18 cellular contexts compared by ENCODE assay signal in the genomic region with DNA sequence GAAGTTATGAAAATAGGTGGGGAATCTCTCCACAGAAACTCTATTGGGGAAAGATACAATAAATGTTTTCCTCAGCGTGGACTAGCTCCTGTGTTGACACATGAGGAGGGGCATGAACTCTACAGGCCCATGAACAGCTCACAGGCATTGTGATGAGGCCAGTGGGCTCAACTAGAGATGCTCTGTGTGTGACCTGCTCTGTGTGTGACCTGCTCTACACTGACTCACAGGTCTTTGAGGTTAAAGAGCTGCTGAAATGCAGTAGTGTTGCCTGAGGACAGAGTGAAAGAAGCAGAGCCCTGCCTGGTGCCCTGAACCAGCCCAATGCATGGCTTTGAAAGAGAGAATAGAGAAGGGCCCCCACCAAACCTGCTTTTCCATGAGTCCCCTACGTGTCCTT.
"Had no signal": no experiment of that assay in that cellular context is flagged by ENCODE, and none has a peak within 500 bp of the region (broad histone marks: within the 10 kb centered on the region; RNA-seq: fewer than 3 reads in every experiment).

No MANE protein-coding gene starts in this region.

- H3K36me3 Mint-ChIP-seq: activated naive CD4-positive, alpha-beta T cell treated with anti-CD3 and anti-CD28 coated beads, Interleukin-2, amount 50 U/mL, for 24 hours had no signal

- H3K27me3 ChIP-seq: brain microvascular endothelial cell, left lung, stomach, vagina had no signal

- H3K4me1 Mint-ChIP-seq: activated naive CD4-positive, alpha-beta T cell treated with anti-CD3 and anti-CD28 coated beads, Interleukin-2, amount 50 U/mL, for 24 hours; memory B cell; T-helper 17 cell had no signal

- H3K36me3 ChIP-seq: brain microvascular endothelial cell, left lung, stomach, vagina had no signal

- H3K27ac Mint-ChIP-seq: activated naive CD4-positive, alpha-beta T cell treated with anti-CD3 and anti-CD28 coated beads, Interleukin-2, amount 50 U/mL, for 24 hours; dendritic cell treated with granulocyte-macrophage colony-stimulating factor and Interleukin-4, amounts not matched to agents 40 ng/mL and 50 ng/mL, for 4 days; effector memory CD8-positive, alpha-beta T cell; memory B cell; T-helper 17 cell had no signal

- H3K9me3 Mint-ChIP-seq: activated naive CD4-positive, alpha-beta T cell treated with anti-CD3 and anti-CD28 coated beads, Interleukin-2, amount 50 U/mL, for 24 hours; dendritic cell treated with granulocyte-macrophage colony-stimulating factor and Interleukin-4, amounts not matched to agents 40 ng/mL and 50 ng/mL, for 4 days; memory B cell had no signal

- H3K27ac ChIP-seq: brain microvascular endothelial cell, left lung, stomach, vagina had no signal

- H3K4me1 ChIP-seq: left lung, stomach, vagina had no signal

- FAIRE-seq: islet of Langerhans, TTC549 had no signal

- H3K4me3 Mint-ChIP-seq: activated naive CD4-positive, alpha-beta T cell treated with anti-CD3 and anti-CD28 coated beads, Interleukin-2, amount 50 U/mL, for 24 hours; dendritic cell treated with granulocyte-macrophage colony-stimulating factor and Interleukin-4, amounts not matched to agents 40 ng/mL and 50 ng/mL, for 4 days; effector memory CD8-positive, alpha-beta T cell; memory B cell; nephron; T-helper 17 cell had no signal

- ATAC-seq: effector memory CD8-positive, alpha-beta T cell; left lung; T-helper 17 cell had no signal

- H3K9me3 ChIP-seq: left lung, stomach, vagina had no signal

- H3K4me3 ChIP-seq: left lung, stomach, vagina had no signal

- DNase-seq: activated CD4-positive, alpha-beta T cell treated with anti-CD3 and anti-CD28 coated beads, Interleukin-2, amount 50 U/mL, for 1 hour; activated CD4-positive, CD25-positive, alpha-beta regulatory T cell; activated T-cell treated with anti-CD3 and anti-CD28 coated beads, Interleukin-2, amount 50 U/mL, for 1 hour; brain microvascular endothelial cell; cerebellar nuclear complex; effector memory CD8-positive, alpha-beta T cell; head of caudate nucleus; left lung; occipital lobe; stomach; T-helper 17 cell had no signal
